8 cellular contexts compared by ENCODE assay signal in genomic region chrX:145405012-145405411, GRCh38.
DNase-seq lines count a peak whose midpoint lies in the region; ATAC-seq, FAIRE-seq and TF ChIP-seq lines count a peak whose summit lies in the region.

No MANE protein-coding gene starts in this region.

- no peak overlapping the region for H3K27ac ChIP-seq in astrocyte (ENCODE audit: low read depth, low read length)
- H3K27ac ChIP-seq in lung (ENCODE audit: low read depth in 1 of 2, low read length in 1 of 2), result no peak overlapping the region

- peak; percentile 78 for FAIRE-seq in astrocyte (lab: Jason Lieb, UNC)

- H3K4me2 ChIP-seq in astrocyte (ENCODE audit: low read length), result no peak overlapping the region

- H3K27ac Mint-ChIP-seq in astrocyte (ENCODE audit: unreplicated experiment), result no peak overlapping the region

- no peak overlapping the region for H3K9ac ChIP-seq in astrocyte (ENCODE audit: low read length)

- no peaks in the 10 kb centered on the region for H4K20me1 ChIP-seq in astrocyte (ENCODE audit: insufficient read depth, low read length)

- H2AFZ ChIP-seq in astrocyte (ENCODE audit: low read depth, low read length), result no peak overlapping the region

- no peaks in the 10 kb centered on the region for H3K9me3 Mint-ChIP-seq in astrocyte (ENCODE audit: unreplicated experiment)

- 2 to 13% methylated on average over 1 of the region's 1 CpG for WGBS in lung, 2 donors

- no peak overlapping the region for H3K4me3 ChIP-seq in Jurkat, Clone E6-1 (ENCODE audit: low read length)
- H3K4me3 ChIP-seq in astrocyte (ENCODE audit: insufficient read depth, low read depth, low read length) (no peak overlapping the region), lung (no peak overlapping the region)

- H3K27me3 ChIP-seq in astrocyte (ENCODE audit: insufficient read depth, low read length), result no peaks in the 10 kb centered on the region
- no peaks in the 10 kb centered on the region for H3K27me3 ChIP-seq in lung (ENCODE audit: control insufficient read depth, insufficient read depth)

- no peaks in the 10 kb centered on the region for H3K4me1 Mint-ChIP-seq in astrocyte (ENCODE audit: low read depth, unreplicated experiment)

- H3K36me3 ChIP-seq in astrocyte (ENCODE audit: insufficient read depth, low read length), result no peaks in the 10 kb centered on the region
- H3K36me3 ChIP-seq in lung (ENCODE audit: control insufficient read depth in 2 of 2, insufficient read depth in 2 of 2, low read length in 2 of 2), result no peaks in the 10 kb centered on the region

- ATAC-seq in lung (ENCODE audit: insufficient read depth, low FRiP score), result no peak
- ATAC-seq in HG03520 (IDR thresholded peaks at IDR 0.05; ENCODE audit: unreplicated experiment), result no peak
- ATAC-seq in HG03565 (IDR thresholded peaks at IDR 0.05; ENCODE audit: unreplicated experiment), result no peak

- no peaks in the 10 kb centered on the region for H3K79me2 ChIP-seq in astrocyte (ENCODE audit: insufficient read depth, low read length)

- H3K4me3 Mint-ChIP-seq in astrocyte (ENCODE audit: unreplicated experiment), result no peak overlapping the region

- no peaks in the 10 kb centered on the region for H3K4me1 ChIP-seq in astrocyte (ENCODE audit: insufficient read depth, low read length)
- no peaks in the 10 kb centered on the region for H3K4me1 ChIP-seq in lung (ENCODE audit: control insufficient read depth in 2 of 2, insufficient read depth in 2 of 2, low read length in 2 of 2)

- H3K9me3 ChIP-seq in astrocyte (ENCODE audit: insufficient read depth, low read depth, low read length) (no peaks in the 10 kb centered on the region), lung (ENCODE audit: control insufficient read depth in 2 of 2, insufficient read depth in 1 of 2, low read length in 1 of 2) (no peaks in the 10 kb centered on the region)

- no peaks in the 10 kb centered on the region for H3K36me3 Mint-ChIP-seq in astrocyte (ENCODE audit: low read depth, unreplicated experiment)

- peak; percentile 47 for TF ChIP-seq CTCF in AG09319 (IDR thresholded peaks at IDR 0.05; ENCODE audit: low read depth, low read length)
- peak; percentile 44 for TF ChIP-seq CTCF in astrocyte (IDR thresholded peaks at IDR 0.05; ENCODE audit: insufficient read depth, low read depth, low read length)
- peak; percentile 19 for TF ChIP-seq CTCF in lung (IDR thresholded peaks at IDR 0.05; ENCODE audit: control extremely low read depth, extremely low read depth)

- DNase-seq in AG09319 (ENCODE audit: extremely low read depth, low read depth) (no peak), GM04504 (ENCODE audit: low read depth) (peak; percentile 1), astrocyte (ENCODE audit: low read depth) (no peak), lung (ENCODE audit: low spot score) (no peak), DMS79 treated with DMSO at 0.1 percent for 48 hours (lab: John Stamatoyannopoulos, UW) (no peak)
- DNase-seq in Jurkat, Clone E6-1 (ENCODE audit: low read depth, low spot score), result peak; percentile 22

- H3K27me3 Mint-ChIP-seq in astrocyte (ENCODE audit: low read depth, unreplicated experiment), result no peaks in the 10 kb centered on the region

Comparison
In these comparisons a context has a peak if more than half of its experiments do, and no peak if none do; other contexts are left out.
1. DNase-seq: peak in GM04504 (single experiment) and Jurkat, Clone E6-1 (single experiment); none in AG09319 (single experiment), astrocyte (single experiment), lung (single experiment) and DMS79 treated with DMSO at 0.1 percent for 48 hours (single experiment).
2. Peak in every context shown above with its lines, with median percentiles within 50 percentile points of each other: CTCF ChIP-seq.